8 cellular contexts compared by ENCODE assay signal in the genomic region with DNA sequence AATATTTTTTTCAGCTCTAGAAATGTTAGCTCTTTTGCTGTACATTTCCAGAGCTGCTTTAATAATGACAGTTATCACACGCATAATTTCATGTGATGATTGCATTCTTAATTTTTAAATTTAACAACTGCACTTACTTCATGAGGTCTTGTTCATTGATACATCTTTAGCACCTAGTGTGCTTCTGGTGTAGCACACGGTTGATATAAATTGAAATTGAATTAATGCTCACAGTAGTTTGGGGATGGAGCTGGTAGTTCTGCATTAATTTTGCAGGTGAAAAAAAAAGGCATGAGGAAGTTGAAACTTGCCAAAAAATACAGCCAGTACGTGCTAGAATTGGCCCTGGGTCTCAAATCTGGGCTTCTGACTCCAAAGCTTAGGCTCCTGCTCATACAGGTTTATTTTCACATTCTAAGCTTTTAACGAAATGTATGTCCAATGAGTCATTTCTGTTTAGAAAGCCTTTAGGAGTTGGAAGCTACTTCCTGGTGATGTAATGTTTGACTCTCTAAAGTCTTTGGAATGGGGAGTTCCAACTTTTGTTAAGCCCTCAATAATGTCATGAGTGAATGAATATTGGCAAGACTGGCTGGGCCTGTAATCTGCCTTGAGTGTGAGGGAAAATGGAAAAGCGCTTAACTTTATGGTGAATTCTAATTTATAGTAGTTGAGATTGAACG. TPM values are rescaled to one million over a fixed set of nuclear protein-coding genes. Genes with fewer than 3 reads are reported as not detected.
A peak's percentile ranks its signal among the peaks of the same experiment; 100 is the strongest.
DNase-seq lines count a peak whose midpoint lies in the region; ATAC-seq, FAIRE-seq and TF ChIP-seq lines count a peak whose summit lies in the region.

No MANE protein-coding gene starts in this region.

- H3K27me3 ChIP-seq in HUES48 (ENCODE audit: control insufficient read depth, insufficient read depth, low read length) (no peaks in the 10 kb centered on the region), body of pancreas (no peaks in the 10 kb centered on the region), HepG2 (ENCODE audit: control insufficient read depth in 1 of 2, insufficient read depth in 2 of 2, low read length in 2 of 2) (no peaks in the 10 kb centered on the region), thyroid gland (no peaks in the 10 kb centered on the region)

- no TSS peak for BruUV-seq in HepG2 (replicated peaks; lab: Mats Ljungman, UMichigan)

- POLR2A ChIA-PET in AG04449 (lab: Yijun Ruan, JAX): interaction anchor here (1.0 to 1.2 kb wide), 3 partner anchors 12 to 344 kb away, joined by 3 to 4 read pairs (median 4); no protein-coding TSS in a partner anchor
- POLR2A ChIA-PET in HepG2 (lab: Yijun Ruan, JAX): interaction anchor here (0.8 to 1.7 kb wide), 4 partner anchors 9 to 26 kb away, joined by 3 to 12 read pairs (median 6); no protein-coding TSS in a partner anchor
- POLR2A ChIA-PET in HEK293T (lab: Yijun Ruan, JAX): interaction anchor here (0.8 to 2.0 kb wide), 2 partner anchors 35 to 63 kb away, joined by 3 to 6 read pairs; a partner anchor contains a TSS

- TF ChIP-seq CTCF in AG04449 (IDR thresholded peaks at IDR 0.05; ENCODE audit: insufficient read depth, low read length, missing control alignments): no peak
- no peak for TF ChIP-seq CTCF in body of pancreas (IDR thresholded peaks at IDR 0.05)
- no peak for TF ChIP-seq CTCF in HepG2 (CRISPR knock-in tag; IDR thresholded peaks at IDR 0.05)
- no peak for TF ChIP-seq CTCF in thyroid gland (IDR thresholded peaks at IDR 0.05)

- no peak overlapping the region for H3K4me3 ChIP-seq in AG04449 (ENCODE audit: low read depth, low read length)
- no peak overlapping the region for H3K4me3 ChIP-seq in HUES48 (ENCODE audit: low read depth, low read length)
- H3K4me3 ChIP-seq in body of pancreas: no peak overlapping the region
- H3K4me3 ChIP-seq in HepG2 (replicated peaks in 1 of 3; ENCODE audit: insufficient read depth in 1 of 3, low read depth in 2 of 3, low read length in 3 of 3): no peak overlapping the region; a peak in 1 of 6 replicates
- no peak overlapping the region for H3K4me3 ChIP-seq in thyroid gland (replicated peaks in 1 of 3)

- ATAC-seq in body of pancreas (peak; percentile 96), HepG2 (peak; percentile 85)

- CTCF ChIA-PET in AG04449 (lab: Yijun Ruan, JAX): interaction anchor here (1.2 to 2.1 kb wide), 4 partner anchors 36 to 225 kb away, joined by 3 to 7 read pairs (median 4); no protein-coding TSS in a partner anchor
- CTCF ChIA-PET in HepG2 (lab: Yijun Ruan, JAX; ENCODE audit: low intra/inter-chr PET ratio, low total read pairs): no interaction called here
- CTCF ChIA-PET in HEK293T (lab: Yijun Ruan, JAX): interaction anchor here (1.1 kb wide), 1 partner anchor 45 kb away, joined by 4 read pairs; no protein-coding TSS in a partner anchor

- no peak overlapping the region for H2AFZ ChIP-seq in HepG2 (ENCODE audit: low read length)

- H3K4me2 ChIP-seq in HepG2 (ENCODE audit: low read depth, low read length): peak overlapping the region; percentile 25

- in situ Hi-C loops in HepG2 (cut with HindIII; ENCODE audit: extremely low pct_ligation_motif_present, low pct_unique_long_range_greater_than_20kb): no loop called here

- H3K27ac ChIP-seq in HUES48 (ENCODE audit: low read depth, low read length) (peak overlapping the region; percentile 74), body of pancreas (peak overlapping the region; percentile 55 to 90 (median 82)), HepG2 (ENCODE audit: extremely low read length, insufficient read depth, low read length) (peak overlapping the region; percentile 38), thyroid gland (peak overlapping the region; percentile 50 to 74 (median 69))

- peaks cover 33% of the 10 kb centered on the region for H3K36me3 ChIP-seq in HUES48 (ENCODE audit: control insufficient read depth, insufficient read depth, low read length)
- H3K36me3 ChIP-seq in body of pancreas (replicated peaks in 1 of 2; ENCODE audit: insufficient read depth in 1 of 2, low read depth in 2 of 2): no peaks in the 10 kb centered on the region
- peaks cover 7 to 45% of the 10 kb centered on the region in 2 experiments; a peak in 4 of 5 replicates for H3K36me3 ChIP-seq in HepG2 (replicated peaks in 1 of 2; ENCODE audit: control insufficient read depth in 1 of 2, insufficient read depth in 2 of 2, low read length in 2 of 2)
- H3K36me3 ChIP-seq in thyroid gland: peaks cover 11 to 15% of the 10 kb centered on the region in 2 donors

- no peak; a peak in 1 of 4 replicates for TF ChIP-seq EP300 in HepG2 (IDR thresholded peaks at IDR 0.05; ENCODE audit: low read depth in 2 of 2, low read length in 2 of 2)
- TF ChIP-seq EP300 in HepG2 (CRISPR knock-in tag; IDR thresholded peaks at IDR 0.05; ENCODE audit: borderline replicate concordance): no peak; the same call in 1 of the 2 replicates

- peaks cover 77% of the 10 kb centered on the region for H4K20me1 ChIP-seq in HepG2 (ENCODE audit: insufficient read depth, low read length)

- intact Hi-C loops in body of pancreas (cut with DNase I): no loop called here
- intact Hi-C loops in HepG2 (cut with micrococcal nuclease; ENCODE audit: unreplicated experiment): loop anchor here (2.0 kb wide), 1 partner anchor 62 kb away; a partner anchor contains a TSS
- intact Hi-C loops in thyroid gland (cut with DNase I): loop anchor here (10.0 kb wide), 1 partner anchor 50 kb away; no protein-coding TSS in a partner anchor

- H3K9me3 ChIP-seq in HUES48 (ENCODE audit: control insufficient read depth, insufficient read depth, low read length) (no peaks in the 10 kb centered on the region), body of pancreas (no peaks in the 10 kb centered on the region), HepG2 (ENCODE audit: low read length) (no peaks in the 10 kb centered on the region), thyroid gland (no peaks in the 10 kb centered on the region)

- WGBS in body of pancreas, 2 donors: 34 to 41% methylated on average over 6 of the region's 6 CpGs
- WGBS in HepG2 (ENCODE audit: low lambda C conversion rate): 43% methylated on average over 6 of the region's 6 CpGs
- 51 to 53% methylated on average over 6 of the region's 6 CpGs for WGBS in thyroid gland, 2 donors

- no peak for TF ChIP-seq POLR2A in body of pancreas (IDR thresholded peaks at IDR 0.05)
- TF ChIP-seq POLR2A in HepG2 (IDR thresholded peaks at IDR 0.05; ENCODE audit: insufficient read depth in 1 of 2, low read depth in 2 of 2, low read length in 2 of 2): no peak
- no peak for TF ChIP-seq POLR2A in thyroid gland (IDR thresholded peaks at IDR 0.05)

- H3K4me1 ChIP-seq in HUES48 (ENCODE audit: control insufficient read depth, insufficient read depth, low read length) (peaks cover 32% of the 10 kb centered on the region), body of pancreas (peaks cover 65% of the 10 kb centered on the region), HepG2 (ENCODE audit: insufficient read depth, low read length) (peaks cover 62% of the 10 kb centered on the region), thyroid gland (peaks cover 46 to 58% of the 10 kb centered on the region in 2 donors)

- TF ChIP-seq RAD21 in HepG2 (CRISPR knock-in tag; IDR thresholded peaks at IDR 0.05): no peak

- DNase-seq in AG04449 (ENCODE audit: low read depth, low spot score) (peak; percentile 88), body of pancreas (peak in 1 of 4 donors; percentile 56), HepG2 (ENCODE audit: low spot score) (peak; percentile 91), thyroid gland (no peak), T-helper 9 cell (no peak), HEK293T (ENCODE audit: extremely low spot score) (no peak), NCI-H1105 (lab: John Stamatoyannopoulos, UW) (no peak)

- H3K9ac ChIP-seq in HUES48 (ENCODE audit: low read depth, low read length) (0 out of 2 replicates have a peak overlapping the region, but pooled peaks have one; percentile 11), HepG2 (ENCODE audit: insufficient read depth, low read depth, low read length) (no peak overlapping the region)

- peaks cover 89% of the 10 kb centered on the region for H3K79me2 ChIP-seq in HepG2 (ENCODE audit: insufficient read depth, low read length)

- FAIRE-seq in HepG2 (lab: Jason Lieb, UNC): peak; percentile 75

RNA-seq across cellular contexts. Expression of a gene that starts 10.9 kb away (rescaled TPM):
- 100 to 1,000 TPM; 103 to 106 TPM for total RNA-seq in body of pancreas
- 80.7 and 92.3 TPM in 2 replicates for total RNA-seq in HepG2 (2016; rRNA removed; fragmentation: Illumina TruSeq; extraction: Trizol)
- total RNA-seq in HepG2 (2016; cell fraction: cytosol; rRNA removed; fragmentation: Illumina TruSeq; extraction: Trizol; ENCODE audit: low read depth): 33.7 and 42.8 TPM in 2 replicates
- total RNA-seq in HepG2 (2016; cell fraction: insoluble cytoplasmic fraction; rRNA removed; fragmentation: Illumina TruSeq; extraction: Trizol): 79.1 and 81.6 TPM in 2 replicates
- 68.4 and 78.8 TPM in 2 replicates for total RNA-seq in HepG2 (2016; cell fraction: membrane; rRNA removed; fragmentation: Illumina TruSeq; extraction: Trizol)
- total RNA-seq in HepG2 (2016; cell fraction: nucleus; rRNA removed; fragmentation: Illumina TruSeq; extraction: Trizol): 43.3 and 45.3 TPM in 2 replicates
- 183 and 228 TPM in 2 replicates for polyA plus RNA-seq in HepG2 (2011; rRNA removed)
- polyA plus RNA-seq in HepG2 (2011; cell fraction: cytosol; rRNA removed): 157 and 234 TPM in 2 replicates
- polyA plus RNA-seq in HepG2 (2011; cell fraction: nucleus; rRNA removed): 75.7 and 78.6 TPM in 2 replicates
- polyA plus RNA-seq in HepG2 (2012): 160 and 216 TPM in 2 replicates
- 133 and 156 TPM in 2 replicates for polyA plus RNA-seq in HepG2 (2016; cell fraction: cytosol; fragmentation: Illumina TruSeq; extraction: Trizol; ENCODE audit: low read depth)
- 227 and 254 TPM in 2 replicates for polyA plus RNA-seq in HepG2 (2016; cell fraction: insoluble cytoplasmic fraction; fragmentation: Illumina TruSeq; extraction: Trizol; ENCODE audit: low read depth)
- 179 and 194 TPM in 2 replicates for polyA plus RNA-seq in HepG2 (2016; cell fraction: membrane; fragmentation: Illumina TruSeq; extraction: Trizol; ENCODE audit: low read depth)
- polyA plus RNA-seq in HepG2 (2016; cell fraction: nucleus; fragmentation: Illumina TruSeq; extraction: Trizol; ENCODE audit: insufficient read depth, low read depth): 148 and 169 TPM in 2 replicates
- 104 and 174 TPM in 2 replicates for polyA minus RNA-seq in HepG2 (2011; rRNA and poly(A)+ RNA removed; ENCODE audit: low replicate concordance)
- 92.9 and 96.5 TPM in 2 replicates for polyA minus RNA-seq in HepG2 (2011; cell fraction: cytosol; rRNA and poly(A)+ RNA removed)
- 45.4 and 62.7 TPM in 2 replicates for polyA minus RNA-seq in HepG2 (2011; cell fraction: nucleus; rRNA and poly(A)+ RNA removed)
- 100 to 1,000 TPM; 141 to 284 (median 180) TPM for total RNA-seq in thyroid gland

RNA-seq across cellular contexts. Expression of a gene that starts 36.5 kb away (rescaled TPM):
- total RNA-seq in body of pancreas (10 to 100 TPM; 10.6 to 14.2 TPM), HepG2 (2016; rRNA removed; fragmentation: Illumina TruSeq; extraction: Trizol) (12.0 and 14.7 TPM in 2 replicates), thyroid gland (10 to 100 TPM; 14.3 to 26.6 (median 20.8) TPM)
- 8.8 TPM in 2 replicates for total RNA-seq in HepG2 (2016; cell fraction: cytosol; rRNA removed; fragmentation: Illumina TruSeq; extraction: Trizol; ENCODE audit: low read depth)
- total RNA-seq in HepG2 (2016; cell fraction: insoluble cytoplasmic fraction; rRNA removed; fragmentation: Illumina TruSeq; extraction: Trizol): 12.4 and 12.8 TPM in 2 replicates
- 24.5 and 25.6 TPM in 2 replicates for total RNA-seq in HepG2 (2016; cell fraction: membrane; rRNA removed; fragmentation: Illumina TruSeq; extraction: Trizol)
- total RNA-seq in HepG2 (2016; cell fraction: nucleus; rRNA removed; fragmentation: Illumina TruSeq; extraction: Trizol): 6.4 and 7.1 TPM in 2 replicates
- polyA plus RNA-seq in HepG2 (2011; rRNA removed): 10.2 and 10.5 TPM in 2 replicates
- polyA plus RNA-seq in HepG2 (2011; cell fraction: cytosol; rRNA removed): 8.5 and 10.8 TPM in 2 replicates
- polyA plus RNA-seq in HepG2 (2011; cell fraction: nucleus; rRNA removed): 3.0 and 4.0 TPM in 2 replicates
- polyA plus RNA-seq in HepG2 (2012): 8.1 and 8.3 TPM in 2 replicates
- polyA plus RNA-seq in HepG2 (2016; cell fraction: cytosol; fragmentation: Illumina TruSeq; extraction: Trizol; ENCODE audit: low read depth): 10.3 and 11.6 TPM in 2 replicates
- 16.3 and 16.9 TPM in 2 replicates for polyA plus RNA-seq in HepG2 (2016; cell fraction: insoluble cytoplasmic fraction; fragmentation: Illumina TruSeq; extraction: Trizol; ENCODE audit: low read depth)
- polyA plus RNA-seq in HepG2 (2016; cell fraction: membrane; fragmentation: Illumina TruSeq; extraction: Trizol; ENCODE audit: low read depth): 20.2 and 22.5 TPM in 2 replicates
- 8.1 and 8.6 TPM in 2 replicates for polyA plus RNA-seq in HepG2 (2016; cell fraction: nucleus; fragmentation: Illumina TruSeq; extraction: Trizol; ENCODE audit: insufficient read depth, low read depth)
- 12.7 and 12.9 TPM in 2 replicates for polyA minus RNA-seq in HepG2 (2011; rRNA and poly(A)+ RNA removed; ENCODE audit: low replicate concordance)
- 11.9 and 15.0 TPM in 2 replicates for polyA minus RNA-seq in HepG2 (2011; cell fraction: cytosol; rRNA and poly(A)+ RNA removed)
- 4.0 and 4.7 TPM in 2 replicates for polyA minus RNA-seq in HepG2 (2011; cell fraction: nucleus; rRNA and poly(A)+ RNA removed)

Comparison
In these comparisons a context has a peak if more than half of its experiments do, and no peak if none do; other contexts are left out.
1. DNase-seq: peak in AG04449 (single experiment) and HepG2 (single experiment); none in thyroid gland (0 of 2), T-helper 9 cell (single experiment), HEK293T (single experiment) and NCI-H1105 (single experiment).
2. Peak in every context shown above with its lines, with median percentiles within 50 percentile points of each other: H3K27ac ChIP-seq.